8 cellular contexts compared by ENCODE assay signal in the genomic region with DNA sequence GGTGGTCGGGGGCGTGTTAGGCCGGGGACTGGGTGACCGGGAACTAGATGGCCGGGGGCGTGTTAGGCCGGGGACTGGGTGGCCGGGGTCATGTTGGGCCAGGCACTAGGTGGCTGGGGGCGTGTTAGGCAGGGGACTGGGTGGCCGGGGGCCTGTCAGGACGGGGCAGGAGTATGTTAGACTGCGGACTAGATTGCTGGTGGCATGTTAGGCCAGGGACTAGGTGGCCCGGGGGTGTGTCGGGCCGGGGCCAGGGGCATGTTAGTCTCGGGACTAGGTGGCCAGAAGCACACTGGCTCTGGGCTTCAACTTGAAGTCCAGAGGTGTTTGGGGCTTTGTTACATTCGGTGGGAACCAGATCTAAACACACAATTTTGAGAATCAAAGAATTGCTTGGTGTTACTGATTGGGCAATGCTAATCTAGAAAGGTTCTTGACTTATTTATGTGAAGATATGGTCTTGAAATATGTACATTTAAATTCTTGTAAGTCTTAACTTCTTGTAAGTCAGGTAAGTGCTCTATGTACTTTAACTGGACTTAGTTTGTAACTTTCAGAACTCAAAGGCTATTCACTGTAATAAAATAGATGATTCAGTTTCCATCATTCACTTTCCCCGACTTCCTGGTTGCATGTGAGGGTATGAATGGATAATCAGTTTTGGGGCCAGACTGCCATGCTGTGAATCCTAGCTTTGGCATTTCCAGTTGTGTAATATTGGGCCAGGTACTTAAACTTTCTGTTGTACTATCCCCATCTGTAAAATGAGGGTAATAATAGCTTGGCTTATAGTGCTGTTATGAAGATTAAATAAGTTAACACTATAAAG. TPM values are rescaled to one million over a fixed set of nuclear protein-coding genes. Genes with fewer than 3 reads are reported as not detected.
DNase-seq lines count a peak whose midpoint lies in the region; ATAC-seq and TF ChIP-seq lines count a peak whose summit lies in the region.

No MANE protein-coding gene starts in this region.

- DNase-seq in activated naive CD4-positive, alpha-beta T cell treated with Interleukin-2 at 50 U/mL for 16 hours: no peak
- no peak for DNase-seq in RWPE2 (ENCODE audit: low spot score)
- DNase-seq in erythroblast (lab: John Stamatoyannopoulos, UW): peak; percentile 30 to 45
- DNase-seq in neural crest cell (ENCODE audit: low read depth, low spot score): no peak
- DNase-seq in NCI-H1417 (lab: John Stamatoyannopoulos, UW): no peak
- DNase-seq in stimulated activated naive CD4-positive, alpha-beta T cell treated with Interleukin-2 at 50 U/mL for 16 hours (lab: John Stamatoyannopoulos, UW): no peak

- H3K27me3 ChIP-seq in RWPE2 (ENCODE audit: insufficient read depth, poor library complexity, severe bottlenecking): no peaks in the 10 kb centered on the region

- no peak for TF ChIP-seq CTCF in RWPE2 (IDR thresholded peaks at IDR 0.05; ENCODE audit: poor library complexity, severe bottlenecking)
- no peak for TF ChIP-seq CTCF in neural crest cell (conservative IDR thresholded peaks at IDR 0.05)

- peaks cover 3% of the 10 kb centered on the region for H3K36me3 Mint-ChIP-seq in activated naive CD4-positive, alpha-beta T cell treated with anti-CD3 and anti-CD28 coated beads, Interleukin-2, amount 50 U/mL, for 24 hours
- peaks cover 5% of the 10 kb centered on the region for H3K36me3 Mint-ChIP-seq in neural crest cell (ENCODE audit: low read depth)

- ATAC-seq in RWPE2 (ENCODE audit: low read depth) (peak; percentile 72), GM18519 (IDR thresholded peaks at IDR 0.05; ENCODE audit: low FRiP score, unreplicated experiment) (no peak)

- H3K27ac ChIP-seq in RWPE2 (ENCODE audit: poor library complexity, severe bottlenecking): peak overlapping the region; percentile 91

- H3K4me1 ChIP-seq in RWPE2 (ENCODE audit: insufficient read depth, poor library complexity, severe bottlenecking): peaks cover 16% of the 10 kb centered on the region

- H3K4me3 Mint-ChIP-seq in activated naive CD4-positive, alpha-beta T cell treated with anti-CD3 and anti-CD28 coated beads, Interleukin-2, amount 50 U/mL, for 24 hours: peak overlapping the region; percentile 87
- peak overlapping the region; percentile 93 for H3K4me3 Mint-ChIP-seq in neural crest cell

- no peaks in the 10 kb centered on the region for H3K27me3 Mint-ChIP-seq in activated naive CD4-positive, alpha-beta T cell treated with anti-CD3 and anti-CD28 coated beads, Interleukin-2, amount 50 U/mL, for 24 hours
- H3K27me3 Mint-ChIP-seq in neural crest cell (ENCODE audit: low read depth): peaks cover 10% of the 10 kb centered on the region

- H3K9me3 ChIP-seq in RWPE2 (ENCODE audit: severe bottlenecking): no peaks in the 10 kb centered on the region

- peaks cover 10% of the 10 kb centered on the region for H3K36me3 ChIP-seq in RWPE2 (ENCODE audit: low read depth)

- H3K4me1 Mint-ChIP-seq in activated naive CD4-positive, alpha-beta T cell treated with anti-CD3 and anti-CD28 coated beads, Interleukin-2, amount 50 U/mL, for 24 hours: peaks cover 32% of the 10 kb centered on the region
- peaks cover 19% of the 10 kb centered on the region for H3K4me1 Mint-ChIP-seq in neural crest cell

- no peak overlapping the region for H3K27ac Mint-ChIP-seq in activated naive CD4-positive, alpha-beta T cell treated with anti-CD3 and anti-CD28 coated beads, Interleukin-2, amount 50 U/mL, for 24 hours
- H3K27ac Mint-ChIP-seq in neural crest cell (ENCODE audit: unreplicated experiment): no peak overlapping the region

- TF ChIP-seq POLR2A in erythroblast (IDR thresholded peaks at IDR 0.05; ENCODE audit: low read length): no peak

- H3K9me3 Mint-ChIP-seq in activated naive CD4-positive, alpha-beta T cell treated with anti-CD3 and anti-CD28 coated beads, Interleukin-2, amount 50 U/mL, for 24 hours: no peaks in the 10 kb centered on the region
- no peaks in the 10 kb centered on the region for H3K9me3 Mint-ChIP-seq in neural crest cell

- peak overlapping the region; percentile 96 for H3K4me3 ChIP-seq in RWPE2 (ENCODE audit: severe bottlenecking)

RNA-seq across cellular contexts. Expression of gene EXT2, which starts 1.1 kb away (rescaled TPM):
- total RNA-seq in neural crest cell: 54.9 and 56.6 TPM in 2 replicates

RNA-seq across cellular contexts. Expression of gene ACCS, which starts 30.5 kb away (rescaled TPM):
- 9.9 and 11.0 TPM in 2 replicates for total RNA-seq in neural crest cell

RNA-seq across cellular contexts. Expression of gene ACCSL, which starts 48.8 kb away (rescaled TPM):
- total RNA-seq in neural crest cell: not detected in 2 replicates

Comparison
In these comparisons a context has a peak if more than half of its experiments do, and no peak if none do; other contexts are left out.
1. DNase-seq: peak in erythroblast (2 of 2); none in activated naive CD4-positive, alpha-beta T cell treated with Interleukin-2 at 50 U/mL for 16 hours (single experiment), RWPE2 (single experiment), neural crest cell (single experiment), NCI-H1417 (0 of 3) and stimulated activated naive CD4-positive, alpha-beta T cell treated with Interleukin-2 at 50 U/mL for 16 hours (single experiment).